Comparison of ENCODE assay signal across 13 cellular contexts in the genomic region with DNA sequence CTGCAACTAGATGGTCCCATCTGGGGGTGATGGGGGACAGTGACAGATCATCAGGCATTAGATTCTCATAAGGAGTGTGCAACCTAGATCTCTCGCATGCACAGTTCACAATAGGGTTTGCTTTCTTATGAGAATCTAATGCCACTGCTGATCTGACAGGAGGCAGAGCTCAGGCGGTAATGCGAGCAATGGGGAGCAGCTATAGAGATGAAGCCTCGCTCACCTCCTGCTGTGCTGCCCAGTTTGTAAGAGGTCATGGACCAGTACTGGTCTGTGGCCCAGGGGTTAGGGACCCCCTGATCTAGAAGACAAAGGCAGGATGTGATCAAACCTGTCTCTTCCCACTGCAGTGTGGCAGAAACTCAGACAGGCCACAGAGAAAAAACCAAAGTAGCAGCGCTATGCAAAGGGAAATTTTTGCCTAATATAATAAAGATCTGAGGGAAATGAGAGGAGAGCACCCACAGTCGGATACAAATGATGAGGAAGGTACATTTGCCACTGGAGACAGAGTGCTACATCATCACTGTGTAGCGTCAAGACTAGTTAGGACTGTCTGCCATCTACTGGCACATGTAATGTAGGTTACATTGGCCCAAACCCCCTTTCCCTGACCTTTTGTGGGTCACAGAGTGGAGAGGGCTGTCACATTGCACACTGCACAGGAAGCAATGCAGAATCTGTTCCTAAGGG. TPM values are rescaled to one million over a fixed set of nuclear protein-coding genes. Genes with fewer than 3 reads are reported as not detected.
DNase-seq lines count a peak whose midpoint lies in the region; ATAC-seq, FAIRE-seq and TF ChIP-seq lines count a peak whose summit lies in the region.
"Had no signal": no experiment of that assay in that cellular context is flagged by ENCODE, and none has a peak within 500 bp of the region (broad histone marks: within the 10 kb centered on the region; RNA-seq: fewer than 3 reads in every experiment).

No MANE protein-coding gene starts in this region.

- peak overlapping the region in 2 of 10 donors; percentile 26 to 28 for H3K4me3 Mint-ChIP-seq in naive thymus-derived CD8-positive, alpha-beta T cell
- H3K4me3 Mint-ChIP-seq in T-helper 2 cell treated with Interferon-gamma antibody and Interleukin-4, amounts not matched to agents 5 μg/mL and 100 μg/mL, for 36 hours, result no peak overlapping the region
- no peak overlapping the region for H3K4me3 Mint-ChIP-seq in activated T-cell treated with anti-CD3 and anti-CD28 coated beads, Interleukin-2, amount 50 U/mL, for 24 hours

- H3K9ac ChIP-seq in OCI-LY3 (ENCODE audit: low read length), result no peak overlapping the region

- H3K36me3 Mint-ChIP-seq in naive thymus-derived CD8-positive, alpha-beta T cell, result peaks cover 0 to 7% (median 0%) of the 10 kb centered on the region in 3 donors
- H3K36me3 Mint-ChIP-seq in T-helper 2 cell treated with Interferon-gamma antibody and Interleukin-4, amounts not matched to agents 5 μg/mL and 100 μg/mL, for 36 hours (ENCODE audit: low read depth), result peaks cover 11% of the 10 kb centered on the region
- H3K36me3 Mint-ChIP-seq in activated T-cell treated with anti-CD3 and anti-CD28 coated beads, Interleukin-2, amount 50 U/mL, for 24 hours (ENCODE audit: low read depth), result no peaks in the 10 kb centered on the region

- no peak overlapping the region for H3K4me2 ChIP-seq in OCI-LY3 (ENCODE audit: low read length)

- H3K4me1 Mint-ChIP-seq in naive thymus-derived CD8-positive, alpha-beta T cell, result peaks cover 26 to 70% (median 59%) of the 10 kb centered on the region in 4 donors
- H3K4me1 Mint-ChIP-seq in T-helper 2 cell treated with Interferon-gamma antibody and Interleukin-4, amounts not matched to agents 5 μg/mL and 100 μg/mL, for 36 hours (ENCODE audit: low read depth), result peaks cover 36% of the 10 kb centered on the region
- peaks cover 57% of the 10 kb centered on the region for H3K4me1 Mint-ChIP-seq in activated T-cell treated with anti-CD3 and anti-CD28 coated beads, Interleukin-2, amount 50 U/mL, for 24 hours (ENCODE audit: low read depth)

- no peaks in the 10 kb centered on the region for H3K27me3 Mint-ChIP-seq in naive thymus-derived CD8-positive, alpha-beta T cell
- H3K27me3 Mint-ChIP-seq in T-helper 2 cell treated with Interferon-gamma antibody and Interleukin-4, amounts not matched to agents 5 μg/mL and 100 μg/mL, for 36 hours (ENCODE audit: low read depth), result no peaks in the 10 kb centered on the region
- no peaks in the 10 kb centered on the region for H3K27me3 Mint-ChIP-seq in activated T-cell treated with anti-CD3 and anti-CD28 coated beads, Interleukin-2, amount 50 U/mL, for 24 hours

- TF ChIP-seq CTCF in OCI-LY3 (IDR thresholded peaks at IDR 0.05; ENCODE audit: low read depth, low read length), result peak; percentile 40
- TF ChIP-seq CTCF in D721Med (IDR thresholded peaks at IDR 0.05; ENCODE audit: insufficient read depth, missing control alignments), result no peak

- no peak overlapping the region for H3K4me3 ChIP-seq in OCI-LY3 (ENCODE audit: low read length)
- H3K4me3 ChIP-seq: cardiac muscle cell, esophagus muscularis mucosa, testis had no signal

- H3K9me3 Mint-ChIP-seq in naive thymus-derived CD8-positive, alpha-beta T cell, result peaks cover 0 to 11% (median 2%) of the 10 kb centered on the region in 9 donors
- H3K9me3 Mint-ChIP-seq in T-helper 2 cell treated with Interferon-gamma antibody and Interleukin-4, amounts not matched to agents 5 μg/mL and 100 μg/mL, for 36 hours, result peaks cover 16% of the 10 kb centered on the region
- H3K9me3 Mint-ChIP-seq in activated T-cell treated with anti-CD3 and anti-CD28 coated beads, Interleukin-2, amount 50 U/mL, for 24 hours, result peaks cover 17% of the 10 kb centered on the region

- DNase-seq in SIG-M5 treated with dmso at 0.1 percent for 504 hours (lab: John Stamatoyannopoulos, UW; ENCODE audit: unreplicated experiment) (peak; percentile 34), SIG-M5 (lab: John Stamatoyannopoulos, UW) (no peak), D721Med (ENCODE audit: insufficient read length, low spot score) (no peak)
- DNase-seq in naive thymus-derived CD8-positive, alpha-beta T cell, result no peak
- no peak for DNase-seq in T-helper 2 cell treated with Interferon-gamma antibody and Interleukin-4, amounts not matched to agents 5 μg/mL and 100 μg/mL, for 36 hours (ENCODE audit: low spot score)
- no peak for DNase-seq in activated T-cell treated with anti-CD3 and anti-CD28 coated beads, Interleukin-2, amount 50 U/mL, for 24 hours
- DNase-seq: NCI-H146, testis had no signal

- H3K27ac Mint-ChIP-seq in naive thymus-derived CD8-positive, alpha-beta T cell, result peak overlapping the region in 9 of 10 donors; percentile 36 to 87 (median 70)
- no peak overlapping the region for H3K27ac Mint-ChIP-seq in T-helper 2 cell treated with Interferon-gamma antibody and Interleukin-4, amounts not matched to agents 5 μg/mL and 100 μg/mL, for 36 hours
- H3K27ac Mint-ChIP-seq in activated T-cell treated with anti-CD3 and anti-CD28 coated beads, Interleukin-2, amount 50 U/mL, for 24 hours, result no peak overlapping the region

- peaks cover 34% of the 10 kb centered on the region for H3K4me1 ChIP-seq in OCI-LY3 (ENCODE audit: low read length)
- H3K4me1 ChIP-seq: testis had no signal

- no peaks in the 10 kb centered on the region for H3K79me2 ChIP-seq in OCI-LY3 (ENCODE audit: low read length)

- H4K20me1 ChIP-seq in OCI-LY3 (ENCODE audit: insufficient read depth, low read length), result no peaks in the 10 kb centered on the region

- no peaks in the 10 kb centered on the region for H3K9me3 ChIP-seq in OCI-LY3 (ENCODE audit: insufficient read depth, low read length)
- H3K9me3 ChIP-seq: esophagus muscularis mucosa, testis had no signal

- no peaks in the 10 kb centered on the region for H3K27me3 ChIP-seq in OCI-LY3 (ENCODE audit: low read depth, low read length)
- H3K27me3 ChIP-seq: cardiac muscle cell, esophagus muscularis mucosa, testis had no signal

- POLR2A ChIA-PET in naive thymus-derived CD8-positive, alpha-beta T cell (lab: Charles Lee), result interaction anchor here (1.1 kb wide), 1 partner anchor 74 kb away, joined by 4 read pairs; no protein-coding TSS in a partner anchor

- no peak overlapping the region for H3K27ac ChIP-seq in OCI-LY3 (ENCODE audit: low read length)
- H3K27ac ChIP-seq: cardiac muscle cell, esophagus muscularis mucosa, testis had no signal

- FAIRE-seq in D721Med (lab: Jason Lieb, UNC), result no peak

- peak; percentile 21 for ATAC-seq in GM21786 (IDR thresholded peaks at IDR 0.05; ENCODE audit: unreplicated experiment)
- no peak for ATAC-seq in naive thymus-derived CD8-positive, alpha-beta T cell

- H2AFZ ChIP-seq in OCI-LY3 (ENCODE audit: low read depth, low read length), result no peak overlapping the region

- H3K36me3 ChIP-seq in OCI-LY3 (replicated peaks; ENCODE audit: low read depth, low read length), result no peaks in the 10 kb centered on the region
- H3K36me3 ChIP-seq: cardiac muscle cell, esophagus muscularis mucosa had no signal

RNA-seq across cellular contexts. Expression of gene LY86, which starts 4.1 kb away (rescaled TPM):
- total RNA-seq in naive thymus-derived CD8-positive, alpha-beta T cell, result 1 to 10 TPM; 2.2 to 3.0 TPM
- polyA plus RNA-seq in naive thymus-derived CD8-positive, alpha-beta T cell, result 1 to 10 TPM; 6.0 to 7.0 (median 6.3) TPM
- total RNA-seq: cardiac muscle cell had no signal
- polyA plus RNA-seq: AG04450, cardiac muscle cell had no signal

Comparison
In these comparisons a context has a peak if more than half of its experiments do, and no peak if none do; other contexts are left out.
1. H3K27ac Mint-ChIP-seq: peak in naive thymus-derived CD8-positive, alpha-beta T cell (9 of 10); none in T-helper 2 cell treated with Interferon-gamma antibody and Interleukin-4, amounts not matched to agents 5 μg/mL and 100 μg/mL, for 36 hours (single experiment) and activated T-cell treated with anti-CD3 and anti-CD28 coated beads, Interleukin-2, amount 50 U/mL, for 24 hours (single experiment).